ENCODE assay signal across 17 cellular contexts in the genomic region with DNA sequence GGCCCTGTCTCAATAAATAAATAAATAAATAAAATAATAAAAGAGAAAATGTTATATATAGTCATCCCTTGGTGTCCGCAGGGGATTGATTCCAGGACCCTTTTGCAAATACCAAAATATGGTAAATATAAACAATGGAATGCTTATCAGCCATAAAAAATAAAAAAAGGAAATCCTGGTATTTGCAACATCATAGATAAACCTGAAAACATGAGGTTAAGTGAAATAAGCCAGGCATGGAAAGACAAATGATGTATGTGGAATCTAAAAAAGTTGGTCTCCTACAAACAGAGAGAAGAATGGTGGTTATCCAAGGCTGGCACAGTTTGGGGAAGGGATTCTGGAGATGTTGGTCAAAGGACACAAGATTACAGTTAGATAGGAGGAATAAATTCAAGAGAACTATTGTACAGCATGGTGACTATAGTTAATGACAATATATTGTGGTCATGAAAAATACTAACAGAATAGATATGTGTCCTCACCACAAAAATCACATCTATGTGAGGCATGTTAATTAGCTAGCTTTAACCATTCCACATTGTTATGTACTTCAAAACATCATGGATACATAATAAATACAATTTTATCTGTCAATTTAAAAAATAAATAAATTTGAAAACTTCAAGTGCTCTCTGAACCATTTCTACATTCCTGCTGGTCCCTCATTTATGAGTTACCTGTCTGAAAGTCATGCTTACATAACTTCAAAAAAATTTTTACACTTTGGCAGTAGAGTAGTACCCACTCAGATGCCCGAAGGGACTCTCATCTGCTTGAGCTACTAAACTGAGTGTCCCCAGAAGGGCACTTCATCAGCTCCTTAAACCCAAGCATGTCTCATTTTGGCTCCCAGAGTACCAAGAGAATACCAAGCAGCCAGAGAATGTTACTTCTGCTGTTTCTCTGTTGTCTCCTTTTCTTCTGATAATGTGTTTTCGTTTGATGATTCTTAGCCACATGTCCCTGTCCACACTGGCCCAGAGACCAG. TPM values are rescaled to one million over a fixed set of nuclear protein-coding genes. Genes with fewer than 3 reads are reported as not detected.
A peak's percentile ranks its signal among the peaks of the same experiment; 100 is the strongest.
DNase-seq lines count a peak whose midpoint lies in the region; ATAC-seq and TF ChIP-seq lines count a peak whose summit lies in the region.
"Had no signal": no experiment of that assay in that cellular context is flagged by ENCODE, and none has a peak within 500 bp of the region (broad histone marks: within the 10 kb centered on the region; RNA-seq: fewer than 3 reads in every experiment).

No MANE protein-coding gene starts in this region.

- peaks cover 87% of the 10 kb centered on the region for H3K79me2 ChIP-seq in osteoblast (ENCODE audit: insufficient read depth, low read length)

- H4K20me1 ChIP-seq in osteoblast (ENCODE audit: insufficient read depth, low read length), result peaks cover 39% of the 10 kb centered on the region

- H2AFZ ChIP-seq in osteoblast (ENCODE audit: low read length), result no peak overlapping the region

- DNase-seq in T-helper 1 cell, result no peak
- DNase-seq in LHCN-M2 (ENCODE audit: low read depth), result peak; percentile 31
- DNase-seq in osteoblast (ENCODE audit: insufficient read length, low spot score, missing footprints), result no peak
- no peak for DNase-seq in NCI-H510A (lab: John Stamatoyannopoulos, UW)
- no peak for DNase-seq in ascending aorta (ENCODE audit: low spot score in 2 of 2)
- DNase-seq: 8988T; activated CD4-positive, alpha-beta T cell treated with anti-CD3 and anti-CD28 coated beads, Interleukin-2, amount 50 U/mL, for 4 hours; activated effector memory CD4-positive, alpha-beta T cell treated with Interleukin-2 at 50 U/mL for 16 hours; Calu3; caudate nucleus; hippocampal formation; NCI-H1105; NCI-H446; substantia nigra had no signal

- intact Hi-C loops in ascending aorta (cut with DNase I), result no loop called here

- peaks cover 39% of the 10 kb centered on the region for H3K9me3 Mint-ChIP-seq in T-helper 1 cell treated with Interleukin-12 subunit alpha and Interleukin-12 subunit beta and Interleukin-4 antibody, amounts not matched to agents 30 μg/mL and 1 μg/mL, for 36 hours

- no peaks in the 10 kb centered on the region for H3K9me3 ChIP-seq in esophagus (ENCODE audit: control insufficient read depth in 2 of 2, insufficient read depth in 1 of 2, low read depth in 1 of 2, low read length in 1 of 2)
- H3K9me3 ChIP-seq in osteoblast (ENCODE audit: low read depth, low read length), result no peaks in the 10 kb centered on the region
- peaks cover 7 to 36% of the 10 kb centered on the region in 2 donors for H3K9me3 ChIP-seq in ascending aorta

- H3K36me3 ChIP-seq in esophagus (ENCODE audit: control insufficient read depth in 2 of 2, insufficient read depth in 2 of 2, low read length in 1 of 2) (no peaks in the 10 kb centered on the region), osteoblast (ENCODE audit: insufficient read depth, low read length) (no peaks in the 10 kb centered on the region), ascending aorta (no peaks in the 10 kb centered on the region)

- H3K4me1 ChIP-seq in esophagus (ENCODE audit: control insufficient read depth in 2 of 2, insufficient read depth in 2 of 2, low read length in 1 of 2) (peaks cover 0 to 2% of the 10 kb centered on the region in 2 donors), osteoblast (ENCODE audit: insufficient read depth, low read length) (peaks cover 11% of the 10 kb centered on the region), ascending aorta (no peaks in the 10 kb centered on the region)

- no peaks in the 10 kb centered on the region for H3K27me3 Mint-ChIP-seq in T-helper 1 cell treated with Interleukin-12 subunit alpha and Interleukin-12 subunit beta and Interleukin-4 antibody, amounts not matched to agents 30 μg/mL and 1 μg/mL, for 36 hours (ENCODE audit: low read depth)

- peaks cover 28% of the 10 kb centered on the region for H3K4me1 Mint-ChIP-seq in T-helper 1 cell treated with Interleukin-12 subunit alpha and Interleukin-12 subunit beta and Interleukin-4 antibody, amounts not matched to agents 30 μg/mL and 1 μg/mL, for 36 hours (ENCODE audit: low read depth)

- ATAC-seq in HG03354 (IDR thresholded peaks at IDR 0.05; ENCODE audit: poor library complexity, severe bottlenecking, unreplicated experiment), result no peak

- H3K4me3 Mint-ChIP-seq in T-helper 1 cell treated with Interleukin-12 subunit alpha and Interleukin-12 subunit beta and Interleukin-4 antibody, amounts not matched to agents 30 μg/mL and 1 μg/mL, for 36 hours, result no peak overlapping the region

- whole genome bisulfite sequencing in esophagus, 2 donors, result 79 to 81% methylated on average over 3 of the region's 3 CpGs

- H3K27me3 ChIP-seq in esophagus (ENCODE audit: control insufficient read depth in 1 of 2, insufficient read depth in 2 of 2, low read length in 2 of 2) (no peaks in the 10 kb centered on the region), osteoblast (ENCODE audit: insufficient read depth, low read length) (no peaks in the 10 kb centered on the region), ascending aorta (no peaks in the 10 kb centered on the region)

- H3K36me3 Mint-ChIP-seq in T-helper 1 cell treated with Interleukin-12 subunit alpha and Interleukin-12 subunit beta and Interleukin-4 antibody, amounts not matched to agents 30 μg/mL and 1 μg/mL, for 36 hours (ENCODE audit: low read depth), result peaks cover 49% of the 10 kb centered on the region

- peak overlapping the region; percentile 25 to 49 for H3K27ac ChIP-seq in esophagus (ENCODE audit: low read depth in 2 of 2, low read length in 1 of 2)
- peak overlapping the region; percentile 31 for H3K27ac ChIP-seq in osteoblast (ENCODE audit: low read depth, low read length)
- H3K27ac ChIP-seq in ascending aorta, result no peak overlapping the region

- no peak overlapping the region for H3K4me3 ChIP-seq in esophagus (ENCODE audit: low read depth in 1 of 2, low read length in 2 of 2)
- H3K4me3 ChIP-seq in osteoblast (ENCODE audit: insufficient read depth, low read length), result no peak overlapping the region
- H3K4me3 ChIP-seq in ascending aorta, result no peak overlapping the region

- H3K27ac Mint-ChIP-seq in T-helper 1 cell treated with Interleukin-12 subunit alpha and Interleukin-12 subunit beta and Interleukin-4 antibody, amounts not matched to agents 30 μg/mL and 1 μg/mL, for 36 hours, result peak overlapping the region; percentile 46

- peak overlapping the region; percentile 0 for H3K4me2 ChIP-seq in osteoblast (ENCODE audit: insufficient read depth, low read length)

- no peak for TF ChIP-seq CTCF in osteoblast (IDR thresholded peaks at IDR 0.05; ENCODE audit: extremely low read depth, low read depth, low read length)
- no peak for TF ChIP-seq CTCF in ascending aorta (IDR thresholded peaks at IDR 0.05)

RNA-seq across cellular contexts. Expression of a gene that starts 26.6 kb away (rescaled TPM):
- total RNA-seq in LHCN-M2 (2014; rRNA removed) (12.5 and 16.2 TPM in 2 replicates), osteoblast (29.0 and 33.3 TPM in 2 replicates), ascending aorta (11.0 TPM)
- 7.3 TPM for polyA plus RNA-seq in LHCN-M2 (2012)
- polyA plus RNA-seq in esophagus, result 10 to 100 TPM; 18.8 to 31.9 TPM

Comparison
In these comparisons a context has a peak if more than half of its experiments do, and no peak if none do; other contexts are left out.
1. H3K27ac ChIP-seq: peak in esophagus (2 of 2) and osteoblast (single experiment); none in ascending aorta (0 of 2).